Comparison of ENCODE assay signal across 1 cellular context in the genomic region with DNA sequence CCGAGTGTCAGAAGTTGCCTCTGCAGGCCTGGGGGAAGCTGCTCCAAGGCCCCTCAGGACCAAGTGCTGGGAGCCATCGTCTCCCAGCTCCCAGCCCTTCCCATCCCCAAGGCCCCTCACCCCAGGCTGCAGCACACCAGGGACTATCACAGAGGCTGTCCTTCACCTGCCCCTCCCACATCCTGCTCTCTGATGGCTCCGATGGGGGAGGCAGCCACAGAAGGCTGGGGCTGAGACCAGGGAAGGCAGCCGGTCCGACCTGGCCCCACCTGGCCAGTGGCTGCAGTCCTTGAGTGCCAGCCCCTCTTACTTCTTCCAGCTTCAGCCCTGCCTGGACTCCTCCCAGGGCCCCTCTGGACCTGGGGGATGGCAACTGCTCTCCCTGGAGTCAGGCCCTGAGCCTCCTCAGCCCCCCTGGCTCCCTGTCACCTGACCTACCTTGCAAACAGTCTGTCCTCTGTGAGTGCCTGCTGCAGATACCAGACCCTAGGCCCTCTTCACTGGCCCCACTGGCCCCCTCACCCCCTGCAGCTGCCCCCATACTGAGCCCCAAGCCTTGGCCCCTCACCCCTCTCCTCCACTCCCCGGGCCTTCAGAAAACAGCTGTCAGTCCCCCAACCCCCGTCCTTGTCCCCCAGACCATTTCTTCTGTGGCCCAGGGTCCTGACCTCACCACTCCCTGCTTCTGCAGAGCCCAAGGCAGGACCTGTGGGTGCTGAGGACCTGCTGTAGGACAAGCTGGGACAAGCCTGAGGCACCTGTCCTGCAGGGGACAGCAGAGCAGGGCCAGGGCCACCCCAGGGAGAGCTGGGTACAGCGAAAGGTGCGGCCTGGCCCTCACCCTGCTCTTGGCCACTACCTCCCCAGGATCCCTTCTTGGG.
TF ChIP-seq lines count a peak whose summit lies in the region.

No MANE protein-coding gene starts in this region.

TF ChIP-seq in IMR-90, 13 proteins besides CTCF, POLR2A, EP300 and RAD21:
- TF ChIP-seq CEBPB (IDR thresholded peaks at IDR 0.05; ENCODE audit: low read depth, low read length) (no peak), FOS (IDR thresholded peaks at IDR 0.05; ENCODE audit: low read depth, low read length) (no peak), BHLHE40 (IDR thresholded peaks at IDR 0.05; ENCODE audit: low read depth, low read length) (no peak), RCOR1 (IDR thresholded peaks at IDR 0.05; ENCODE audit: insufficient replicate concordance, low read length) (no peak), RFX5 (IDR thresholded peaks at IDR 0.05; ENCODE audit: low read depth, low read length) (no peak), MAZ (IDR thresholded peaks at IDR 0.05; ENCODE audit: borderline replicate concordance, low read depth, low read length) (no peak), NFE2L2 (IDR thresholded peaks at IDR 0.05; ENCODE audit: low read depth, low read length) (no peak), MAFK (IDR thresholded peaks at IDR 0.05; ENCODE audit: low read depth, low read length) (no peak), CHD1 (IDR thresholded peaks at IDR 0.05; ENCODE audit: low read depth, low read length) (no peak), MXI1 (IDR thresholded peaks at IDR 0.05; ENCODE audit: borderline replicate concordance, low read depth, low read length) (no peak), SMC3 (IDR thresholded peaks at IDR 0.05; ENCODE audit: low read depth, low read length) (no peak)
- TF ChIP-seq, protein P1, sequence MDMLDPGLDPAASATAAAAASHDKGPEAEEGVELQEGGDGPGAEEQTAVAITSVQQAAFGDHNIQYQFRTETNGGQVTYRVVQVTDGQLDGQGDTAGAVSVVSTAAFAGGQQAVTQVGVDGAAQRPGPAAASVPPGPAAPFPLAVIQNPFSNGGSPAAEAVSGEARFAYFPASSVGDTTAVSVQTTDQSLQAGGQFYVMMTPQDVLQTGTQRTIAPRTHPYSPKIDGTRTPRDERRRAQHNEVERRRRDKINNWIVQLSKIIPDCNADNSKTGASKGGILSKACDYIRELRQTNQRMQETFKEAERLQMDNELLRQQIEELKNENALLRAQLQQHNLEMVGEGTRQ (IDR thresholded peaks at IDR 0.05; ENCODE audit: low read depth, low read length), result no peak
- TF ChIP-seq, protein P2, sequence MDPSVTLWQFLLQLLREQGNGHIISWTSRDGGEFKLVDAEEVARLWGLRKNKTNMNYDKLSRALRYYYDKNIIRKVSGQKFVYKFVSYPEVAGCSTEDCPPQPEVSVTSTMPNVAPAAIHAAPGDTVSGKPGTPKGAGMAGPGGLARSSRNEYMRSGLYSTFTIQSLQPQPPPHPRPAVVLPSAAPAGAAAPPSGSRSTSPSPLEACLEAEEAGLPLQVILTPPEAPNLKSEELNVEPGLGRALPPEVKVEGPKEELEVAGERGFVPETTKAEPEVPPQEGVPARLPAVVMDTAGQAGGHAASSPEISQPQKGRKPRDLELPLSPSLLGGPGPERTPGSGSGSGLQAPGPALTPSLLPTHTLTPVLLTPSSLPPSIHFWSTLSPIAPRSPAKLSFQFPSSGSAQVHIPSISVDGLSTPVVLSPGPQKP (IDR thresholded peaks at IDR 0.05; ENCODE audit: borderline replicate concordance, low read depth, low read length), result no peak
